Comparison of ENCODE assay signal across 31 cellular contexts in the genomic region with DNA sequence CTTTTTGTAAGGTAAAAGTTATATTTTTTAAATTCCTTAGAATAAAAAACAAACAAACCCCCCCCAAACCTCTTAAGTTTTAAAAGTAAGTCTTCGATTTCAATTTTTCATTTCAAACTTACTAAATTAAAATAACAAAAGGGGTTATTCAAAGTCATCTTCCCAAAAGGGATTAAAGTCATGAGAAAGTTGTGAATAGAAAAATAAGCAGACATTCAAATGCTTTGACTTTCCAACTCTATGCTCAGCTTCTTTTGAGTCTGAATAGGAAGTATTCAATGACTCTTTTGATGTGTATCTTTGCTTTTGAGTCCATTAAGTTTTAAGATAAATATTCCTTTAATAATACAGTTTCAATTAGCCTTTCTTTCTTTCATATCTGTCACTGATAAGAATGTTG.
"Had no signal": no experiment of that assay in that cellular context is flagged by ENCODE, and none has a peak within 500 bp of the region (broad histone marks: within the 10 kb centered on the region; RNA-seq: fewer than 3 reads in every experiment).

No MANE protein-coding gene starts in this region.

- H3K4me3 ChIP-seq: adrenal gland, ascending aorta, body of pancreas, breast epithelium, cardiac muscle cell had no signal

- H3K36me3 ChIP-seq: adrenal gland, brain microvascular endothelial cell, breast epithelium, cardiac muscle cell had no signal

- DNase-seq: activated effector memory CD4-positive, alpha-beta T cell treated with anti-CD3 and anti-CD28 coated beads, Interleukin-2, amount 50 U/mL, for 16 hours; activated effector memory CD4-positive, alpha-beta T cell treated with Interleukin-2 at 50 U/mL for 16 hours; activated gamma-delta T cell; activated gamma-delta T cell treated with Interleukin-2 at 50 U/mL for 16 hours; activated naive CD4-positive, alpha-beta T cell; activated naive CD4-positive, alpha-beta T cell treated with anti-CD3 and anti-CD28 coated beads for 36 hours; activated naive CD4-positive, alpha-beta T cell treated with anti-CD3 and anti-CD28 coated beads, Interleukin-2, amount 10 ng/mL, durations not matched to agents 7 days and 5 days; activated naive CD4-positive, alpha-beta T cell treated with anti-CD3 and anti-CD28 coated beads, Interleukin-2, amount 50 U/mL, for 16 hours; activated naive CD4-positive, alpha-beta T cell treated with Interleukin-2 at 50 U/mL for 16 hours; activated naive CD8-positive, alpha-beta T cell treated with anti-CD3 and anti-CD28 coated beads for 36 hours; activated naive CD8-positive, alpha-beta T cell treated with anti-CD3 and anti-CD28 coated beads, Interleukin-2, amount 10 ng/mL, durations not matched to agents 7 days and 5 days; activated naive CD8-positive, alpha-beta T cell treated with anti-CD3 and anti-CD28 coated beads, Interleukin-2, amount 50 U/mL, for 24 hours; activated T-cell treated with anti-CD3 and anti-CD28 coated beads, Interleukin-2, amount 50 U/mL, for 24 hours; activated T-cell treated with anti-CD3 and anti-CD28 coated beads, Interleukin-2, amount 50 U/mL, for 4 hours; activated T-cell treated with anti-CD3 and anti-CD28 coated beads, Interleukin-2, amount 50 U/mL, for 48 hours; activated T-cell treated with anti-CD3 and anti-CD28 coated beads, Interleukin-2, amount 50 U/mL, for 72 hours; adrenal gland; amniotic stem cell; amygdala; anterior cingulate cortex; aorta; body of pancreas; brain microvascular endothelial cell; caudate nucleus; central memory CD4-positive, alpha-beta T cell; cerebellar nuclear complex had no signal

- H3K4me1 ChIP-seq: adrenal gland, ascending aorta, body of pancreas, breast epithelium had no signal

- H3K27ac ChIP-seq: adrenal gland, ascending aorta, body of pancreas, brain microvascular endothelial cell, breast epithelium, cardiac muscle cell had no signal

- H3K27me3 ChIP-seq: adrenal gland, ascending aorta, body of pancreas, brain microvascular endothelial cell, breast epithelium, cardiac muscle cell had no signal

- FAIRE-seq: astrocyte, bronchial epithelial cell had no signal

- H3K9me3 ChIP-seq: adrenal gland, ascending aorta, body of pancreas, breast epithelium had no signal
